Comparison of ENCODE assay signal across 19 cellular contexts in the genomic region with DNA sequence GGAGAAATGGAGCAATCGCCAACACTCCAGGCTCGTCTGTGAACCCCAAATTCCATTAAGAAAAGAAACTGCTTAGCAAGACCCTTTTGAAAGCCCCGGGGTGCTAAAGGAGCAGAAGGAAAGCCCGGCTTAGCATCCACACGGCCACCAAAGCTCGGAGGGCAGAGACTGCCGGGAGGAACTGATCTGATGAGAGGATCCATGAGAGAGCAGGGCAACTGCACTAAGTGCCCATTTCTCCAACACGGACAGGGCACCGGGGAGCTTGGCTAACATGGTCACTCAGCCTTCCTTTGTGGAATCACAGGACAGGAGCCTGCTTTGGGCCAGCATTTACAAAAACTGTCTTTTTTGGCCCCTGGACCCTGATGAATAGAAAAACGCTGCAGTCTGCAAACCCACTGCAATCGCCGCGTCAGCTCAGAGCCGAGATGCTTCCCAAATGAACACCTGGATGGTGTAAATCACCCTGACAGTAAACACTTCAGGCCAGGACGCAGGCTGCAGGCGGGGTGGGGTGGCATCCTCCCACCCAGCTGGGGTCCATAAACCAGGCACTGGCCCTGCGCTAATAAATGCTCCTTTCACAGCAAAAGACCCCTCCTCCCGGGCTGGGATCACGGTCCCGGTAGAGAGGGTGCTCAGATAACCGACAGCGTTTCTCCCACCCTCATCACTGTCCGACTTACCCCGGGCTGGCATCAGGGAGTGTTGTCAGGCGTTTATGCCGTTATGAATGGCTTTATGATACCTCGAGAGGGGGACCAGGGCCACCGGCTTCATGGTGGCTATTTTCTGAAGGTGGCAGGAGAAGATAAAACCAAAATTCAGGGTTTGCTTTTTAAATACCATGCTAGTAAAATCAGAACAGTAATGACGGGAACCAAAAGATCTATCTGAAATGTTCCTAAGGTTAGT.
DNase-seq lines count a peak whose midpoint lies in the region; ATAC-seq and TF ChIP-seq lines count a peak whose summit lies in the region.
"Had no signal": no experiment of that assay in that cellular context is flagged by ENCODE, and none has a peak within 500 bp of the region (broad histone marks: within the 10 kb centered on the region; RNA-seq: fewer than 3 reads in every experiment).

No MANE protein-coding gene starts in this region.

- peak overlapping the region; percentile 55 for H2AFZ ChIP-seq in smooth muscle cell (ENCODE audit: low read depth)

- no peaks in the 10 kb centered on the region for H4K20me1 ChIP-seq in smooth muscle cell (ENCODE audit: low read depth)

- peak overlapping the region; percentile 89 for H3K9ac ChIP-seq in smooth muscle cell (ENCODE audit: low read depth)
- H3K9ac ChIP-seq: SK-N-SH had no signal

- H3K4me3 ChIP-seq in HEK293 (ENCODE audit: low read depth, low read length) (no peak overlapping the region), lung (peak overlapping the region; percentile 22), smooth muscle cell (no peak overlapping the region)
- H3K4me3 ChIP-seq: psoas muscle had no signal

- H3K27ac ChIP-seq in HEK293 (ENCODE audit: extremely low read depth, low read depth, low read length) (no peak overlapping the region), lung (ENCODE audit: low read depth in 1 of 2, low read length in 1 of 2) (peak overlapping the region in 1 of 2 donors; percentile 93), smooth muscle cell (ENCODE audit: low read depth) (peak overlapping the region; percentile 97)
- H3K27ac ChIP-seq: psoas muscle had no signal

- ATAC-seq in lung (ENCODE audit: insufficient read depth, low FRiP score) (no peak), GM19463 (IDR thresholded peaks at IDR 0.05; ENCODE audit: unreplicated experiment) (no peak), T-helper 17 cell (no peak), GM18870 (IDR thresholded peaks at IDR 0.05; ENCODE audit: unreplicated experiment) (no peak)
- ATAC-seq: CD8-positive, alpha-beta T cell; Panc1; psoas muscle had no signal

- H3K4me1 Mint-ChIP-seq in T-helper 17 cell: peaks cover 2% of the 10 kb centered on the region

- no peak overlapping the region for H3K27ac Mint-ChIP-seq in T-helper 17 cell
- H3K27ac Mint-ChIP-seq: activated naive CD8-positive, alpha-beta T cell; CD8-positive, alpha-beta T cell; nephron had no signal

- peaks cover 88% of the 10 kb centered on the region for H3K27me3 Mint-ChIP-seq in T-helper 17 cell

- no peaks in the 10 kb centered on the region for H3K79me2 ChIP-seq in smooth muscle cell (ENCODE audit: low read depth)

- H3K36me3 ChIP-seq in HEK293 (ENCODE audit: control insufficient read depth in 2 of 2, insufficient read depth in 1 of 2, low read length in 2 of 2) (no peaks in the 10 kb centered on the region), lung (ENCODE audit: control insufficient read depth in 2 of 2, insufficient read depth in 2 of 2, low read length in 2 of 2) (no peaks in the 10 kb centered on the region), smooth muscle cell (ENCODE audit: low read depth) (no peaks in the 10 kb centered on the region)

- H3K27me3 ChIP-seq in lung (ENCODE audit: control insufficient read depth, insufficient read depth) (no peaks in the 10 kb centered on the region), smooth muscle cell (ENCODE audit: low read depth) (no peaks in the 10 kb centered on the region)

- CTCF ChIA-PET in HEK293 (lab: Yijun Ruan, JAX): interaction anchor here (1.4 kb wide), 1 partner anchor 379 kb away, joined by 4 read pairs; no protein-coding TSS in a partner anchor

- in situ Hi-C loops in GM13976 (cut with MboI; ENCODE audit: low sequenced_read_pairs, unreplicated experiment): no loop called here

- no peaks in the 10 kb centered on the region; the same call in 1 of the 2 replicates for H3K4me1 ChIP-seq in HEK293 (ENCODE audit: control insufficient read depth, insufficient read depth, low read length)
- H3K4me1 ChIP-seq in lung (ENCODE audit: control insufficient read depth in 2 of 2, insufficient read depth in 2 of 2, low read length in 2 of 2): peaks cover 0 to 3% of the 10 kb centered on the region in 2 donors
- H3K4me1 ChIP-seq in smooth muscle cell (ENCODE audit: low read depth): peaks cover 36% of the 10 kb centered on the region
- H3K4me1 ChIP-seq: psoas muscle had no signal

- WGBS in lung, 2 donors: 27 to 31% methylated on average over 29 of the region's 29 CpGs
- WGBS in smooth muscle cell (ENCODE audit: low lambda C conversion rate): 76% methylated on average over 29 of the region's 29 CpGs

- no peaks in the 10 kb centered on the region for H3K36me3 Mint-ChIP-seq in T-helper 17 cell (ENCODE audit: low read depth)
- H3K36me3 Mint-ChIP-seq: activated naive CD8-positive, alpha-beta T cell; CD8-positive, alpha-beta T cell had no signal

- DNase-seq in SHP77 treated with DMSO at 0.1 percent for 48 hours (lab: John Stamatoyannopoulos, UW) (peak; percentile 62), lung (ENCODE audit: low spot score) (no peak), smooth muscle cell (lab: John Stamatoyannopoulos, UW; ENCODE audit: unreplicated experiment) (no peak), T-helper 17 cell (no peak), GM13976 (ENCODE audit: low spot score) (no peak)
- DNase-seq: activated CD4-positive, CD25-positive, alpha-beta regulatory T cell treated with anti-CD3 and anti-CD28 coated beads, Interleukin-2, amount 50 U/mL, for 72 hours; CD8-positive, alpha-beta T cell; DMS79; mammary epithelial cell; NCI-H2081 treated with DMSO at 0.1 percent for 48 hours; NCI-H774; psoas muscle; SK-N-SH had no signal

- TF ChIP-seq CTCF in HEK293 (tag by site-specific recombination; IDR thresholded peaks at IDR 0.05) (no peak), lung (IDR thresholded peaks at IDR 0.05; ENCODE audit: control extremely low read depth, extremely low read depth) (no peak), smooth muscle cell (IDR thresholded peaks at IDR 0.05; ENCODE audit: borderline replicate concordance, insufficient read depth, poor library complexity, severe bottlenecking) (no peak), GM13976 (IDR thresholded peaks at IDR 0.05; ENCODE audit: borderline replicate concordance, control extremely low read depth, extremely low read depth, insufficient read depth, missing control alignments) (no peak)

- H3K4me3 Mint-ChIP-seq in T-helper 17 cell: no peak overlapping the region
- H3K4me3 Mint-ChIP-seq: activated naive CD8-positive, alpha-beta T cell; CD8-positive, alpha-beta T cell had no signal

- H3K4me2 ChIP-seq in smooth muscle cell: peak overlapping the region; percentile 81
- H3K4me2 ChIP-seq: SK-N-SH had no signal

- H3F3A ChIP-seq in smooth muscle cell (ENCODE audit: low read depth): peaks cover 19% of the 10 kb centered on the region

- no peaks in the 10 kb centered on the region for H3K9me3 ChIP-seq in HEK293 (ENCODE audit: control insufficient read depth, insufficient read depth, low read depth, low read length)
- no peaks in the 10 kb centered on the region for H3K9me3 ChIP-seq in lung (ENCODE audit: control insufficient read depth in 2 of 2, insufficient read depth in 1 of 2, low read length in 1 of 2)
- H3K9me3 ChIP-seq in smooth muscle cell (replicated peaks; ENCODE audit: low read depth): no peaks in the 10 kb centered on the region
- H3K9me3 ChIP-seq in T-helper 17 cell (ENCODE audit: control insufficient read depth, low read length, poor library complexity, severe bottlenecking): no peaks in the 10 kb centered on the region
- H3K9me3 ChIP-seq: psoas muscle, SK-N-SH had no signal

- POLR2A ChIA-PET in HEK293 (lab: Yijun Ruan, JAX): no interaction called here

TF ChIP-seq in HEK293, 187 proteins besides CTCF, POLR2A, EP300 and RAD21:
- TF ChIP-seq GLIS1 (tag by site-specific recombination; IDR thresholded peaks at IDR 0.05): 0 out of 2 replicates have a peak, but pooled peaks have one; percentile 6
- TF ChIP-seq ZNF776 (tag by site-specific recombination; IDR thresholded peaks at IDR 0.05; ENCODE audit: borderline replicate concordance): no peak
